ENCODE assay signal across 10 cellular contexts in the genomic region with DNA sequence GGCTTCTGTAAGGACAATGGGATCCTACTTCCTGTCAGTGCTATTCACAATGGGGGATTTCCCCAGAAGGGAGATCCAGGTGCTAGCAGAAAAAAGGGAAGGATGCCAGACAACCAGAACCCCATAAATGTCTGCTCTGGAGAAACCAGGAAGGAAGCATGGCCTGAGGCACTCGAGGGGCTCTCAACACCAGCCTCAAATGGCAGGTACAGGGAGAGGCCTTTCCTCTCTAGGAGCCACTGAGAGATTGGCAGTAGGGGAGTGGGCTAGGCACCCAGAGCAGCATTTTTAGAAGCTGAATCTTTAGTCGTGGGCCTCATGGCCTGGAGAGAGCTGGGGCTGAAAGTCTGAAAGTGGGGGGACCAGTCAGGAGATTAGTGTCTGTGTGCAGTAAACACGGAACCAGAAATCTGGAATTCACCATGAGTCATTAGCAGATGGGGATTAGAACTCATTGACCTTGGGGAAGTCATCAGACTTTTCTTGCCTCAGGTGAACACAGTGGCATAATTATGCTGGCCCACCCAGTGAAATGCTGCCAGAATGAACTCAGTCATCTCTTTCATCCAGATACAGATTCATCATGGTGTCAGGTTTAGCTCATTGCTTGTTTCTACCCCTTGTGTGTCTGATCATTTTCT. TPM values are rescaled to one million over a fixed set of nuclear protein-coding genes. Genes with fewer than 3 reads are reported as not detected.
DNase-seq lines count a peak whose midpoint lies in the region; ATAC-seq, FAIRE-seq and TF ChIP-seq lines count a peak whose summit lies in the region.
"Had no signal": no experiment of that assay in that cellular context is flagged by ENCODE, and none has a peak within 500 bp of the region (broad histone marks: within the 10 kb centered on the region; RNA-seq: fewer than 3 reads in every experiment).

No MANE protein-coding gene starts in this region.

- peaks cover 0 to 8% of the 10 kb centered on the region in 2 experiments for H3K36me3 ChIP-seq in mesenchymal stem cell (ENCODE audit: control insufficient read depth in 1 of 2, insufficient read depth in 2 of 2, low read depth in 1 of 2, low read length in 2 of 2)
- H3K36me3 ChIP-seq: gastrocnemius medialis had no signal

- DNase-seq in GM12891 (ENCODE audit: insufficient read length, low spot score) (no peak), mesenchymal stem cell (peak; percentile 69), NCI-H345 treated with DMSO at 0.1 percent for 48 hours (lab: John Stamatoyannopoulos, UW; ENCODE audit: unreplicated experiment) (no peak), NCI-H510A treated with DMSO at 0.1 percent for 48 hours (lab: John Stamatoyannopoulos, UW) (no peak)
- no peak for DNase-seq in activated T-cell treated with anti-CD3 and anti-CD28 coated beads, Interleukin-2, amount 50 U/mL, for 48 hours
- DNase-seq: gastrocnemius medialis, natural killer cell had no signal

- WGBS in mesenchymal stem cell = 66% methylated on average over 3 of the region's 3 CpGs

- H3K27me3 ChIP-seq in mesenchymal stem cell (ENCODE audit: control insufficient read depth in 1 of 2, insufficient read depth in 1 of 2, low read length in 2 of 2) = no peaks in the 10 kb centered on the region
- H3K27me3 ChIP-seq: gastrocnemius medialis had no signal

- TF ChIP-seq POLR2A in GM12891 (IDR thresholded peaks at IDR 0.05; ENCODE audit: low read depth, low read length) = no peak

- H4K8ac ChIP-seq in mesenchymal stem cell (ENCODE audit: low read length) = peak overlapping the region; percentile 62

- H3K9me3 Mint-ChIP-seq in activated T-helper 17 cell treated with anti-CD3 and anti-CD28 coated beads, Interleukin-2, amount 50 U/mL, for 72 hours = no peaks in the 10 kb centered on the region
- H3K9me3 Mint-ChIP-seq: natural killer cell had no signal

- H3K4me1 ChIP-seq in mesenchymal stem cell (ENCODE audit: control insufficient read depth, insufficient read depth, low read depth, low read length) = peaks cover 10% of the 10 kb centered on the region
- H3K4me1 ChIP-seq: gastrocnemius medialis had no signal

- H3K18ac ChIP-seq in mesenchymal stem cell (ENCODE audit: low read depth in 1 of 2, low read length in 2 of 2) = no peak overlapping the region

- no peak overlapping the region for H3K4me2 ChIP-seq in mesenchymal stem cell (ENCODE audit: low read length, poor library complexity, severe bottlenecking)

- no peak overlapping the region for H3K9ac ChIP-seq in mesenchymal stem cell (ENCODE audit: low read length)

- H3K27ac Mint-ChIP-seq in activated T-helper 17 cell treated with anti-CD3 and anti-CD28 coated beads, Interleukin-2, amount 50 U/mL, for 72 hours = no peak overlapping the region
- H3K27ac Mint-ChIP-seq: natural killer cell had no signal

- no peak overlapping the region for H2BK5ac ChIP-seq in mesenchymal stem cell (ENCODE audit: low read depth, low read length, poor library complexity, severe bottlenecking)

- peak overlapping the region; percentile 11 to 60 for H2BK12ac ChIP-seq in mesenchymal stem cell (ENCODE audit: low read length in 2 of 2)

- H3K36me3 Mint-ChIP-seq in activated T-helper 17 cell treated with anti-CD3 and anti-CD28 coated beads, Interleukin-2, amount 50 U/mL, for 72 hours (ENCODE audit: low read depth) = no peaks in the 10 kb centered on the region
- H3K36me3 Mint-ChIP-seq: natural killer cell had no signal

- H3K4me3 Mint-ChIP-seq in activated T-helper 17 cell treated with anti-CD3 and anti-CD28 coated beads, Interleukin-2, amount 50 U/mL, for 72 hours = no peak overlapping the region
- H3K4me3 Mint-ChIP-seq: natural killer cell had no signal

- H3K14ac ChIP-seq in mesenchymal stem cell (ENCODE audit: low read length in 2 of 2) = no peak overlapping the region

- H3K4ac ChIP-seq in mesenchymal stem cell (ENCODE audit: low read depth in 1 of 2, low read length in 2 of 2) = peak overlapping the region in 1 of 2 experiments; percentile 42

- ATAC-seq in HG02852 (IDR thresholded peaks at IDR 0.05; ENCODE audit: unreplicated experiment) (peak; percentile 72), GM19455 (IDR thresholded peaks at IDR 0.05; ENCODE audit: unreplicated experiment) (no peak)
- peak; percentile 44 for ATAC-seq in activated T-helper 17 cell treated with anti-CD3 and anti-CD28 coated beads, Interleukin-2, amount 50 U/mL, for 72 hours (replicated peaks)
- ATAC-seq: gastrocnemius medialis, natural killer cell had no signal

- H3K4me1 Mint-ChIP-seq in activated T-helper 17 cell treated with anti-CD3 and anti-CD28 coated beads, Interleukin-2, amount 50 U/mL, for 72 hours = no peaks in the 10 kb centered on the region

- no peaks in the 10 kb centered on the region for H3K9me3 ChIP-seq in mesenchymal stem cell (ENCODE audit: control insufficient read depth, low read length)
- H3K9me3 ChIP-seq: gastrocnemius medialis had no signal

- H3K79me1 ChIP-seq in mesenchymal stem cell (replicated peaks; ENCODE audit: low read length, poor library complexity, severe bottlenecking) = peaks cover 14% of the 10 kb centered on the region

- H3K23ac ChIP-seq in mesenchymal stem cell (ENCODE audit: low read length in 2 of 2) = no peak overlapping the region

- peak overlapping the region; percentile 19 for H3K27ac ChIP-seq in mesenchymal stem cell (ENCODE audit: low read length, poor library complexity, severe bottlenecking)
- H3K27ac ChIP-seq: gastrocnemius medialis had no signal

- H3K4me3 ChIP-seq in mesenchymal stem cell (ENCODE audit: insufficient read depth in 1 of 2, low read depth in 1 of 2, low read length in 2 of 2) = no peak overlapping the region
- H3K4me3 ChIP-seq: gastrocnemius medialis had no signal

- no peak for FAIRE-seq in GM12891 (lab: Jason Lieb, UNC)

- H2BK15ac ChIP-seq in mesenchymal stem cell (ENCODE audit: low read depth, poor library complexity, severe bottlenecking) = no peak overlapping the region

- H2AFZ ChIP-seq in mesenchymal stem cell (ENCODE audit: low read depth, low read length) = no peak overlapping the region

- peak overlapping the region; percentile 16 for H4K91ac ChIP-seq in mesenchymal stem cell (ENCODE audit: low read length)

- H2BK120ac ChIP-seq in mesenchymal stem cell (ENCODE audit: low read depth, low read length) = peak overlapping the region; percentile 11

- peaks cover 10% of the 10 kb centered on the region for H3K27me3 Mint-ChIP-seq in activated T-helper 17 cell treated with anti-CD3 and anti-CD28 coated beads, Interleukin-2, amount 50 U/mL, for 72 hours

- peak overlapping the region; percentile 53 for H2AK5ac ChIP-seq in mesenchymal stem cell (ENCODE audit: low read length, severe bottlenecking)

TF ChIP-seq in GM12891, 5 proteins besides CTCF, POLR2A, EP300 and RAD21:
- no peak for TF ChIP-seq TAF1 (IDR thresholded peaks at IDR 0.05; ENCODE audit: low read depth, low read length)
- TF ChIP-seq POU2F2 (IDR thresholded peaks at IDR 0.05; ENCODE audit: low read depth, low read length) = peak; percentile 62; the same call in 1 of the 2 replicates
- no peak for TF ChIP-seq PAX5 (IDR thresholded peaks at IDR 0.05; ENCODE audit: insufficient read depth, low read length, severe bottlenecking)
- TF ChIP-seq SPI1 (IDR thresholded peaks at IDR 0.05; ENCODE audit: low read depth, low read length) = no peak

RNA-seq across cellular contexts. Expression of gene ARHGEF28, which starts 28.3 kb away (rescaled TPM):
- polyA plus RNA-seq in GM12891 (2012; ENCODE audit: low read depth, missing spikeins) = 0.54 TPM
- total RNA-seq in activated T-helper 17 cell treated with anti-CD3 and anti-CD28 coated beads, Interleukin-2, amount 50 U/mL, for 72 hours = under 1 TPM; 0.16 to 0.17 TPM
- polyA plus RNA-seq in mesenchymal stem cell (2013, experiment 1 of 2) = 6.0 TPM
- 5.8 TPM for polyA plus RNA-seq in mesenchymal stem cell (2013, experiment 2 of 2)
